Comparison of ENCODE assay signal across 8 cellular contexts in the genomic region with DNA sequence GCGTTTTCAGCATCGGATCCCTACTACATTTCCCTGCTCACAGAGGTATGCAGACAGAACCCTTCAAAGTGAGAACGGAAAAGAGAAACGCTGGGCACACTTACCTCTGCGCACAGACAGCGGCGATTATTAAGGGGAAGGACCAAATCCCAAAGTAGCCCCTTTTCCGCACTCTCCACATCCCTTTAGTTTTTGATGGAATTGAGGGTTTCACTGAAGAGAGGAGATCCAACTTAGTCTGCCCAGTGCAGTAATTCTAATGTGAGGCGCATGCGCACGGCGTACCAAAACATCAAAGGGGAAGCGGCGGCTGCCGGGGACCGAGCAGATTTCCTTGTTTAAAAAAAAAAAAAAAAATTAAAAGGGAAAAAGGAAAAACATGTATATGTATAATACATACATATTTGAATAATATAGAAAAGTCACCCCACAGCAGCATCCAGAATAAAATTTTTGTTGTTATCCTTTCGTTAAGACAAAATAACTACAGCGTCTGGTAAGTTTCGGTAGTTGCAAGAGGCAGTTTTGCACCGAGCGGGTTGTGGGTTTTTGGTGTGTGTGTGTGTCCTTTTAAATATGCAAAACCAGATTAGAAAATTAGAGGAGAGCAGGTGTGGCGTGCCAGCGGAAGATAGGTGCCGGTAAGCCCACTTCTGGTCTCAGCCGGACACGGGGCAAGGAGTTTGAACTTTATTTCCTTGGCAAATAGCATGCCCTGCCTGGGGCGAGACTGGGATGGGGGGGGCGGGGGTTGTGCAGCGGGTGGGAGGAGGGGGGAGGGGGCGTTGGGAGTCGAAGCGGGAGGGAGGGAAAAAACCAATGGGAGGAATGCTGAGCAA. TPM values are rescaled to one million over a fixed set of nuclear protein-coding genes. Genes with fewer than 3 reads are reported as not detected.
A peak's percentile ranks its signal among the peaks of the same experiment; 100 is the strongest.
DNase-seq lines count a peak whose midpoint lies in the region; ATAC-seq and TF ChIP-seq lines count a peak whose summit lies in the region.

A gene (minus strand): TSS at position 263 of the 839 bp plus-strand sequence. CDS start 82 bp downstream, at position 181.

- no peak within 1 kb of the TSS for H3K27ac Mint-ChIP-seq in dendritic cell treated with granulocyte-macrophage colony-stimulating factor and Interleukin-4, amounts not matched to agents 40 ng/mL and 50 ng/mL, for 4 days
- no peak within 1 kb of the TSS for H3K27ac Mint-ChIP-seq in stimulated activated memory B cell treated with anti-CD40 and anti-IgM and Interleukin-4, amounts not matched to agents 10 μg/mL and 1 μg/mL and 100 μg/mL, for 72 hours

- peaks cover 3 to 28% (median 8%) of the 10 kb centered on the region in 4 donors for H3K27me3 ChIP-seq in liver (ENCODE audit: control insufficient read depth in 4 of 4, insufficient read depth in 4 of 4, low read length in 3 of 4)

- CTCF ChIA-PET in RWPE1 (lab: Yijun Ruan, JAX): no interaction called here

- H3K4me3 ChIP-seq in liver (ENCODE audit: low read depth in 1 of 3, low read length in 3 of 3): peak within 1 kb of the TSS in 2 of 3 donors; percentile 31 to 49

- H3K27ac ChIP-seq in RWPE1: no peak within 1 kb of the TSS
- H3K27ac ChIP-seq in liver (ENCODE audit: low read depth in 1 of 2, low read length in 2 of 2): no peak within 1 kb of the TSS

- intact Hi-C loops in dendritic cell treated with granulocyte-macrophage colony-stimulating factor and Interleukin-4, amounts not matched to agents 40 ng/mL and 50 ng/mL, for 4 days (cut with micrococcal nuclease): loop anchor here (5.0 kb wide), 1 partner anchor 1039 kb away; no protein-coding TSS in a partner anchor

- POLR2A ChIA-PET in RWPE1 (lab: Yijun Ruan, JAX; ENCODE audit: low non-redundant PET): no interaction called here

- H3K4me3 Mint-ChIP-seq in dendritic cell treated with granulocyte-macrophage colony-stimulating factor and Interleukin-4, amounts not matched to agents 40 ng/mL and 50 ng/mL, for 4 days: peak within 1 kb of the TSS; percentile 77
- H3K4me3 Mint-ChIP-seq in stimulated activated memory B cell treated with anti-CD40 and anti-IgM and Interleukin-4, amounts not matched to agents 10 μg/mL and 1 μg/mL and 100 μg/mL, for 72 hours: peak within 1 kb of the TSS; percentile 74

- H3K9me3 Mint-ChIP-seq in dendritic cell treated with granulocyte-macrophage colony-stimulating factor and Interleukin-4, amounts not matched to agents 40 ng/mL and 50 ng/mL, for 4 days: no peaks in the 10 kb centered on the region
- peaks cover 5% of the 10 kb centered on the region for H3K9me3 Mint-ChIP-seq in stimulated activated memory B cell treated with anti-CD40 and anti-IgM and Interleukin-4, amounts not matched to agents 10 μg/mL and 1 μg/mL and 100 μg/mL, for 72 hours

- H3K27me3 Mint-ChIP-seq in dendritic cell treated with granulocyte-macrophage colony-stimulating factor and Interleukin-4, amounts not matched to agents 40 ng/mL and 50 ng/mL, for 4 days: peaks cover 60% of the 10 kb centered on the region
- H3K27me3 Mint-ChIP-seq in stimulated activated memory B cell treated with anti-CD40 and anti-IgM and Interleukin-4, amounts not matched to agents 10 μg/mL and 1 μg/mL and 100 μg/mL, for 72 hours: peaks cover 54% of the 10 kb centered on the region

- H3K4me1 Mint-ChIP-seq in dendritic cell treated with granulocyte-macrophage colony-stimulating factor and Interleukin-4, amounts not matched to agents 40 ng/mL and 50 ng/mL, for 4 days (ENCODE audit: low read depth): peaks cover 26% of the 10 kb centered on the region
- peaks cover 20% of the 10 kb centered on the region for H3K4me1 Mint-ChIP-seq in stimulated activated memory B cell treated with anti-CD40 and anti-IgM and Interleukin-4, amounts not matched to agents 10 μg/mL and 1 μg/mL and 100 μg/mL, for 72 hours

- H3K36me3 Mint-ChIP-seq in dendritic cell treated with granulocyte-macrophage colony-stimulating factor and Interleukin-4, amounts not matched to agents 40 ng/mL and 50 ng/mL, for 4 days (ENCODE audit: low read depth): no peaks in the 10 kb centered on the region
- no peaks in the 10 kb centered on the region for H3K36me3 Mint-ChIP-seq in stimulated activated memory B cell treated with anti-CD40 and anti-IgM and Interleukin-4, amounts not matched to agents 10 μg/mL and 1 μg/mL and 100 μg/mL, for 72 hours

- H3K9ac ChIP-seq in liver (ENCODE audit: low read depth in 1 of 2, low read length in 2 of 2): no peak within 1 kb of the TSS

- no peaks in the 10 kb centered on the region for H3K36me3 ChIP-seq in liver (ENCODE audit: control insufficient read depth in 4 of 4, insufficient read depth in 3 of 4, low read depth in 1 of 4, low read length in 3 of 4)

- DNase-seq in D341Med (ENCODE audit: low spot score) (peak; percentile 67), GM19240 (ENCODE audit: insufficient read length, low spot score) (peak; percentile 24), RWPE1 (ENCODE audit: low spot score) (peak; percentile 33), middle frontal gyrus (ENCODE audit: extremely low spot score, low spot score) (no peak)

- no peak for TF ChIP-seq CTCF in RWPE1 (conservative IDR thresholded peaks at IDR 0.05; ENCODE audit: low read depth)
- no peak for TF ChIP-seq CTCF in liver (IDR thresholded peaks at IDR 0.05; ENCODE audit: low read depth, low read length, missing input control)

- TF ChIP-seq RAD21 in liver (IDR thresholded peaks at IDR 0.05): no peak

- H3K4me1 ChIP-seq in liver (ENCODE audit: control insufficient read depth in 4 of 4, insufficient read depth in 4 of 4, low read length in 3 of 4): peaks cover 13 to 27% (median 17%) of the 10 kb centered on the region in 4 donors

- ATAC-seq in HG03280 (IDR thresholded peaks at IDR 0.05; ENCODE audit: unreplicated experiment): peak; percentile 65
- peak; percentile 41 for ATAC-seq in stimulated activated memory B cell treated with anti-CD40 and anti-IgM and Interleukin-4, amounts not matched to agents 10 μg/mL and 1 μg/mL and 100 μg/mL, for 72 hours

- WGBS in liver: 3% methylated on average over 32 of the region's 32 CpGs

- H3K9me3 ChIP-seq in liver (ENCODE audit: control insufficient read depth in 4 of 4, low read length in 3 of 4): no peaks in the 10 kb centered on the region

TF ChIP-seq in liver, 16 proteins besides CTCF, POLR2A, EP300 and RAD21 (continues in another document):
- TF ChIP-seq YY1 (IDR thresholded peaks at IDR 0.05) (no peak), FOXA1 (IDR thresholded peaks at IDR 0.05) (no peak), JUND (IDR thresholded peaks at IDR 0.05) (no peak), HNF4G (IDR thresholded peaks at IDR 0.05) (no peak), FOXA2 (IDR thresholded peaks at IDR 0.05) (no peak), TAF1 (conservative IDR thresholded peaks at IDR 0.05) (no peak), NR2F2 (IDR thresholded peaks at IDR 0.05) (no peak), EGR1 (IDR thresholded peaks at IDR 0.05; ENCODE audit: low read depth in 2 of 2) (no peak), HNF4A (conservative IDR thresholded peaks at IDR 0.05) (no peak), GABPA (IDR thresholded peaks at IDR 0.05 in 1 of 2, conservative IDR thresholded peaks at IDR 0.05 in 1 of 2) (no peak)
- TF ChIP-seq, protein P1, sequence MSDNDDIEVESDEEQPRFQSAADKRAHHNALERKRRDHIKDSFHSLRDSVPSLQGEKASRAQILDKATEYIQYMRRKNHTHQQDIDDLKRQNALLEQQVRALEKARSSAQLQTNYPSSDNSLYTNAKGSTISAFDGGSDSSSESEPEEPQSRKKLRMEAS (IDR thresholded peaks at IDR 0.05): no peak
- TF ChIP-seq, protein P2, sequence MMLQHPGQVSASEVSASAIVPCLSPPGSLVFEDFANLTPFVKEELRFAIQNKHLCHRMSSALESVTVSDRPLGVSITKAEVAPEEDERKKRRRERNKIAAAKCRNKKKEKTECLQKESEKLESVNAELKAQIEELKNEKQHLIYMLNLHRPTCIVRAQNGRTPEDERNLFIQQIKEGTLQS (IDR thresholded peaks at IDR 0.05): no peak
- TF ChIP-seq, protein P3, sequence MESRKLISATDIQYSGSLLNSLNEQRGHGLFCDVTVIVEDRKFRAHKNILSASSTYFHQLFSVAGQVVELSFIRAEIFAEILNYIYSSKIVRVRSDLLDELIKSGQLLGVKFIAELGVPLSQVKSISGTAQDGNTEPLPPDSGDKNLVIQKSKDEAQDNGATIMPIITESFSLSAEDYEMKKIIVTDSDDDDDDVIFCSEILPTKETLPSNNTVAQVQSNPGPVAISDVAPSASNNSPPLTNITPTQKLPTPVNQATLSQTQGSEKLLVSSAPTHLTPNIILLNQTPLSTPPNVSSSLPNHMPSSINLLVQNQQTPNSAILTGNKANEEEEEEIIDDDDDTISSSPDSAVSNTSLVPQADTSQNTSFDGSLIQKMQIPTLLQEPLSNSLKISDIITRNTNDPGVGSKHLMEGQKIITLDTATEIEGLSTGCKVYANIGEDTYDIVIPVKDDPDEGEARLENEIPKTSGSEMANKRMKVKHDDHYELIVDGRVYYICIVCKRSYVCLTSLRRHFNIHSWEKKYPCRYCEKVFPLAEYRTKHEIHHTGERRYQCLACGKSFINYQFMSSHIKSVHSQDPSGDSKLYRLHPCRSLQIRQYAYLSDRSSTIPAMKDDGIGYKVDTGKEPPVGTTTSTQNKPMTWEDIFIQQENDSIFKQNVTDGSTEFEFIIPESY (IDR thresholded peaks at IDR 0.05): no peak
- TF ChIP-seq, protein P4, sequence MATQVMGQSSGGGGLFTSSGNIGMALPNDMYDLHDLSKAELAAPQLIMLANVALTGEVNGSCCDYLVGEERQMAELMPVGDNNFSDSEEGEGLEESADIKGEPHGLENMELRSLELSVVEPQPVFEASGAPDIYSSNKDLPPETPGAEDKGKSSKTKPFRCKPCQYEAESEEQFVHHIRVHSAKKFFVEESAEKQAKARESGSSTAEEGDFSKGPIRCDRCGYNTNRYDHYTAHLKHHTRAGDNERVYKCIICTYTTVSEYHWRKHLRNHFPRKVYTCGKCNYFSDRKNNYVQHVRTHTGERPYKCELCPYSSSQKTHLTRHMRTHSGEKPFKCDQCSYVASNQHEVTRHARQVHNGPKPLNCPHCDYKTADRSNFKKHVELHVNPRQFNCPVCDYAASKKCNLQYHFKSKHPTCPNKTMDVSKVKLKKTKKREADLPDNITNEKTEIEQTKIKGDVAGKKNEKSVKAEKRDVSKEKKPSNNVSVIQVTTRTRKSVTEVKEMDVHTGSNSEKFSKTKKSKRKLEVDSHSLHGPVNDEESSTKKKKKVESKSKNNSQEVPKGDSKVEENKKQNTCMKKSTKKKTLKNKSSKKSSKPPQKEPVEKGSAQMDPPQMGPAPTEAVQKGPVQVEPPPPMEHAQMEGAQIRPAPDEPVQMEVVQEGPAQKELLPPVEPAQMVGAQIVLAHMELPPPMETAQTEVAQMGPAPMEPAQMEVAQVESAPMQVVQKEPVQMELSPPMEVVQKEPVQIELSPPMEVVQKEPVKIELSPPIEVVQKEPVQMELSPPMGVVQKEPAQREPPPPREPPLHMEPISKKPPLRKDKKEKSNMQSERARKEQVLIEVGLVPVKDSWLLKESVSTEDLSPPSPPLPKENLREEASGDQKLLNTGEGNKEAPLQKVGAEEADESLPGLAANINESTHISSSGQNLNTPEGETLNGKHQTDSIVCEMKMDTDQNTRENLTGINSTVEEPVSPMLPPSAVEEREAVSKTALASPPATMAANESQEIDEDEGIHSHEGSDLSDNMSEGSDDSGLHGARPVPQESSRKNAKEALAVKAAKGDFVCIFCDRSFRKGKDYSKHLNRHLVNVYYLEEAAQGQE (IDR thresholded peaks at IDR 0.05): no peak

RNA-seq across cellular contexts. Expression of the gene that starts here (rescaled TPM):
- total RNA-seq in liver: under 1 TPM in 1 of 2 donors, not detected in 1; 0.08 TPM
- polyA plus RNA-seq in liver: not detected
